Comparison of ENCODE assay signal across 2 cellular contexts in genomic region chr1:30777906-30778155, GRCh38.
TF ChIP-seq lines count a peak whose summit lies in the region.

No MANE protein-coding gene starts in this region.

TF ChIP-seq in HepG2, 621 proteins besides CTCF, POLR2A, EP300 and RAD21:
- TF ChIP-seq ZHX2 (IDR thresholded peaks at IDR 0.05; ENCODE audit: low read depth) = no peak
- TF ChIP-seq ZHX2 (CRISPR knock-in tag; IDR thresholded peaks at IDR 0.05; ENCODE audit: borderline replicate concordance) = no peak
- no peak for TF ChIP-seq ONECUT2 (CRISPR knock-in tag; IDR thresholded peaks at IDR 0.05)
- TF ChIP-seq SP4 (CRISPR knock-in tag; IDR thresholded peaks at IDR 0.05) = no peak
- no peak for TF ChIP-seq ZNF235 (CRISPR knock-in tag; IDR thresholded peaks at IDR 0.05; ENCODE audit: borderline replicate concordance)
- peak; percentile 53 for TF ChIP-seq XRCC5 (optimal IDR thresholded peaks at IDR 0.05; ENCODE audit: low read length)
- no peak for TF ChIP-seq ARNTL (CRISPR knock-in tag; IDR thresholded peaks at IDR 0.05)

TF ChIP-seq in SK-N-SH treated with all-trans-retinoic acid at 6 μM for 48 hours, 23 proteins besides CTCF, POLR2A, EP300 and RAD21:
- no peak for TF ChIP-seq ZNF70 (CRISPR knock-in tag; IDR thresholded peaks at IDR 0.05)
- no peak for TF ChIP-seq ZNF565 (CRISPR knock-in tag; conservative IDR thresholded peaks at IDR 0.05; ENCODE audit: low read depth)
- TF ChIP-seq TOX (CRISPR knock-in tag; IDR thresholded peaks at IDR 0.05; ENCODE audit: borderline replicate concordance) = no peak
- no peak for TF ChIP-seq PPARA (CRISPR knock-in tag; IDR thresholded peaks at IDR 0.05; ENCODE audit: borderline replicate concordance)
- no peak for TF ChIP-seq ZC3H10 (CRISPR knock-in tag; IDR thresholded peaks at IDR 0.05)
- no peak for TF ChIP-seq ZFP3 (CRISPR knock-in tag; IDR thresholded peaks at IDR 0.05)
- TF ChIP-seq BACH2 (CRISPR knock-in tag; IDR thresholded peaks at IDR 0.05; ENCODE audit: borderline replicate concordance) = no peak
- no peak for TF ChIP-seq SNAI2 (CRISPR knock-in tag; IDR thresholded peaks at IDR 0.05)
- no peak for TF ChIP-seq CSRNP3 (CRISPR knock-in tag; IDR thresholded peaks at IDR 0.05)
- no peak for TF ChIP-seq ESRRG (CRISPR knock-in tag; IDR thresholded peaks at IDR 0.05)
- no peak for TF ChIP-seq CSDC2 (CRISPR knock-in tag; IDR thresholded peaks at IDR 0.05)
- no peak for TF ChIP-seq POU6F1 (CRISPR knock-in tag; IDR thresholded peaks at IDR 0.05; ENCODE audit: borderline replicate concordance, low read depth)
